In the genomic region with DNA sequence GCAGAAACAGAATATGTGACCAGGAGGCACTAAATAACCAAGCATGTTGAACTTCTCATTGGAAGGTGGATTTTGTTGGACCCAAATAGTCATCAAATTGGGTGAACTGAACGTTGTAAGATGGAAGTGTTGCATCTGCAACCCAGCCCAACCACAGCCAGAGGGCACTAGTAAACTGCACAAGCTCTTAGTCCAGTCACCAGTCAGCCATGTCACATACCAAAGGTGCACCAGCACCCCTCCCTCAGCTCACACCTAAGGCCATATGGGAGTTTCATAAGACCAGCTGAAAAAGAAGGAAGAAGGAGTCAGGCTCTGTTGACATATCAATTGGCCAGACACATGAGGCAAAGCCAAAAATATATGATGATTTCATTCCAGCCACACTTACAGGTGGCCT, we compare ENCODE assay signal across 9 cellular contexts.
DNase-seq lines count a peak whose midpoint lies in the region; ATAC-seq and TF ChIP-seq lines count a peak whose summit lies in the region.
"Had no signal": no experiment of that assay in that cellular context is flagged by ENCODE, and none has a peak within 500 bp of the region (broad histone marks: within the 10 kb centered on the region; RNA-seq: fewer than 3 reads in every experiment).

No MANE protein-coding gene starts in this region.

- no peak overlapping the region for H3K4me3 Mint-ChIP-seq in activated CD8-positive, alpha-beta T cell treated with anti-CD3 and anti-CD28 coated beads for 36 hours
- H3K4me3 Mint-ChIP-seq in activated CD8-positive, alpha-beta T cell treated with anti-CD3 and anti-CD28 coated beads, Interleukin-2, amount 10 ng/mL, durations not matched to agents 7 days and 5 days: no peak overlapping the region
- H3K4me3 Mint-ChIP-seq: CD4-positive, alpha-beta memory T cell had no signal

- 63% methylated on average over 1 of the region's 1 CpG for WGBS in mammary epithelial cell (ENCODE audit: low coverage, missing lambda C conversion rate)
- 25 to 67% methylated on average over 1 of the region's 1 CpG for WGBS in transverse colon (ENCODE audit: low coverage in 1 of 2), 2 donors

- TF ChIP-seq EP300 in transverse colon (IDR thresholded peaks at IDR 0.05; ENCODE audit: low read depth): no peak

- H3K27me3 ChIP-seq in mammary epithelial cell (ENCODE audit: insufficient read depth, low read length): peaks cover 6% of the 10 kb centered on the region
- no peaks in the 10 kb centered on the region for H3K27me3 ChIP-seq in transverse colon

- no peak overlapping the region for H3K27ac Mint-ChIP-seq in activated CD8-positive, alpha-beta T cell treated with anti-CD3 and anti-CD28 coated beads for 36 hours
- H3K27ac Mint-ChIP-seq in activated CD8-positive, alpha-beta T cell treated with anti-CD3 and anti-CD28 coated beads, Interleukin-2, amount 10 ng/mL, durations not matched to agents 7 days and 5 days: no peak overlapping the region
- H3K27ac Mint-ChIP-seq: CD4-positive, alpha-beta memory T cell had no signal

- DNase-seq in activated CD8-positive, alpha-beta T cell treated with anti-CD3 and anti-CD28 coated beads for 36 hours: peak; percentile 12
- DNase-seq in activated CD8-positive, alpha-beta T cell treated with anti-CD3 and anti-CD28 coated beads, Interleukin-2, amount 10 ng/mL, durations not matched to agents 7 days and 5 days: no peak
- DNase-seq in mammary epithelial cell (peak; percentile 30), transverse colon (peak; percentile 10), GM19240 (ENCODE audit: insufficient read length, low spot score) (no peak)
- no peak for DNase-seq in stimulated activated CD4-positive, alpha-beta T cell treated with anti-CD3 and anti-CD28 coated beads, Interleukin-15, amount 100 ng/mL, for 24 hours
- DNase-seq: CD4-positive, alpha-beta memory T cell had no signal

- H3K27me3 Mint-ChIP-seq in activated CD8-positive, alpha-beta T cell treated with anti-CD3 and anti-CD28 coated beads for 36 hours: peaks cover 2% of the 10 kb centered on the region
- peaks cover 2% of the 10 kb centered on the region for H3K27me3 Mint-ChIP-seq in activated CD8-positive, alpha-beta T cell treated with anti-CD3 and anti-CD28 coated beads, Interleukin-2, amount 10 ng/mL, durations not matched to agents 7 days and 5 days (ENCODE audit: low read depth)
- H3K27me3 Mint-ChIP-seq: CD4-positive, alpha-beta memory T cell had no signal

- H3K9me3 ChIP-seq in mammary epithelial cell (replicated peaks; ENCODE audit: insufficient read depth, low read length): no peaks in the 10 kb centered on the region
- H3K9me3 ChIP-seq in transverse colon: no peaks in the 10 kb centered on the region

- H3K4me1 ChIP-seq in mammary epithelial cell (ENCODE audit: insufficient read depth, low read length) (no peaks in the 10 kb centered on the region), transverse colon (no peaks in the 10 kb centered on the region)

- no peak overlapping the region for H2AFZ ChIP-seq in mammary epithelial cell (ENCODE audit: low read depth, low read length)

- in situ Hi-C loops in mammary epithelial cell (cut with MboI; ENCODE audit: low sequenced_read_pairs in 2 of 2): no loop called here
- in situ Hi-C loops in transverse colon (cut with MboI; ENCODE audit: low pct_ligation_motif_present in 1 of 4, low pct_unique_long_range_greater_than_20kb in 1 of 4, low sequenced_read_pairs in 3 of 4): loop anchor here in 1 of 4 donors (25.0 kb wide), 1 partner anchor 783 kb away; no protein-coding TSS in a partner anchor

- no peaks in the 10 kb centered on the region for H3K36me3 Mint-ChIP-seq in activated CD8-positive, alpha-beta T cell treated with anti-CD3 and anti-CD28 coated beads for 36 hours (ENCODE audit: low read depth)
- no peaks in the 10 kb centered on the region for H3K36me3 Mint-ChIP-seq in activated CD8-positive, alpha-beta T cell treated with anti-CD3 and anti-CD28 coated beads, Interleukin-2, amount 10 ng/mL, durations not matched to agents 7 days and 5 days (ENCODE audit: low read depth)
- H3K36me3 Mint-ChIP-seq: CD4-positive, alpha-beta memory T cell had no signal

- TF ChIP-seq POLR2A in transverse colon (IDR thresholded peaks at IDR 0.05): no peak

- no TSS peak for BruUV-seq in mammary epithelial cell (replicated peaks; lab: Mats Ljungman, UMichigan)

- POLR2A ChIA-PET in activated CD8-positive, alpha-beta T cell treated with anti-CD3 and anti-CD28 coated beads for 36 hours (lab: Charles Lee): no interaction called here
- POLR2A ChIA-PET in activated CD8-positive, alpha-beta T cell treated with anti-CD3 and anti-CD28 coated beads, Interleukin-2, amount 10 ng/mL, durations not matched to agents 7 days and 5 days (lab: Charles Lee): no interaction called here

- no peaks in the 10 kb centered on the region for H3K79me2 ChIP-seq in mammary epithelial cell (ENCODE audit: insufficient read depth, low read length)

- intact Hi-C loops in activated CD8-positive, alpha-beta T cell treated with anti-CD3 and anti-CD28 coated beads for 36 hours (cut with micrococcal nuclease): no loop called here
- intact Hi-C loops in mammary epithelial cell (cut with micrococcal nuclease) (loop anchor here (1.0 kb wide), 1 partner anchor 965 kb away; no protein-coding TSS in a partner anchor), transverse colon (cut with DNase I; ENCODE audit: low total_unique reads) (no loop called here)

- H3K27ac ChIP-seq in mammary epithelial cell (ENCODE audit: insufficient read depth, low read depth, low read length) (no peak overlapping the region), transverse colon (no peak overlapping the region)

- no peaks in the 10 kb centered on the region for H3K36me3 ChIP-seq in mammary epithelial cell (ENCODE audit: insufficient read depth, low read length)
- H3K36me3 ChIP-seq in transverse colon: no peaks in the 10 kb centered on the region

- peak; percentile 21 for TF ChIP-seq CTCF in activated CD8-positive, alpha-beta T cell treated with anti-CD3 and anti-CD28 coated beads for 36 hours (IDR thresholded peaks at IDR 0.05)
- peak; percentile 38 to 55 for TF ChIP-seq CTCF in mammary epithelial cell (conservative IDR thresholded peaks at IDR 0.05 in 1 of 2, IDR thresholded peaks at IDR 0.05 in 1 of 2; ENCODE audit: extremely low read depth in 1 of 2, insufficient read depth in 1 of 2, low read depth in 1 of 2, low read length in 2 of 2)
- peak in 3 of 5 experiments; percentile 18 to 23 (median 21) for TF ChIP-seq CTCF in transverse colon (IDR thresholded peaks at IDR 0.05)

- H3K9ac ChIP-seq in mammary epithelial cell (ENCODE audit: insufficient read depth, low read length): no peak overlapping the region

- no peak overlapping the region for H3K4me3 ChIP-seq in mammary epithelial cell (replicated peaks in 1 of 3; ENCODE audit: insufficient read depth in 1 of 3, low read depth in 2 of 3, low read length in 3 of 3)
- H3K4me3 ChIP-seq in transverse colon: no peak overlapping the region

- CTCF ChIA-PET in activated CD8-positive, alpha-beta T cell treated with anti-CD3 and anti-CD28 coated beads for 36 hours (lab: Charles Lee): no interaction called here
- CTCF ChIA-PET in activated CD8-positive, alpha-beta T cell treated with anti-CD3 and anti-CD28 coated beads, Interleukin-2, amount 10 ng/mL, durations not matched to agents 7 days and 5 days (lab: Charles Lee): no interaction called here
- CTCF ChIA-PET in mammary epithelial cell (lab: Charles Lee; ENCODE audit: low non-redundant PET): interaction anchor here (0.5 to 0.7 kb wide), 2 partner anchors 197 to 784 kb away, joined by 3 read pairs; no protein-coding TSS in a partner anchor

- no peaks in the 10 kb centered on the region for H3K9me3 Mint-ChIP-seq in activated CD8-positive, alpha-beta T cell treated with anti-CD3 and anti-CD28 coated beads for 36 hours
- H3K9me3 Mint-ChIP-seq in activated CD8-positive, alpha-beta T cell treated with anti-CD3 and anti-CD28 coated beads, Interleukin-2, amount 10 ng/mL, durations not matched to agents 7 days and 5 days (ENCODE audit: insufficient read depth): no peaks in the 10 kb centered on the region

- H3K4me1 Mint-ChIP-seq in activated CD8-positive, alpha-beta T cell treated with anti-CD3 and anti-CD28 coated beads for 36 hours (ENCODE audit: low read depth): no peaks in the 10 kb centered on the region
- H3K4me1 Mint-ChIP-seq in activated CD8-positive, alpha-beta T cell treated with anti-CD3 and anti-CD28 coated beads, Interleukin-2, amount 10 ng/mL, durations not matched to agents 7 days and 5 days (ENCODE audit: low read depth): no peaks in the 10 kb centered on the region
- H3K4me1 Mint-ChIP-seq: CD4-positive, alpha-beta memory T cell had no signal

- dilution Hi-C loops in mammary epithelial cell (cut with HindIII; ENCODE audit: low sequenced_read_pairs): no loop called here

- ATAC-seq in activated CD8-positive, alpha-beta T cell treated with anti-CD3 and anti-CD28 coated beads for 36 hours: no peak
- no peak for ATAC-seq in activated CD8-positive, alpha-beta T cell treated with anti-CD3 and anti-CD28 coated beads, Interleukin-2, amount 10 ng/mL, durations not matched to agents 7 days and 5 days
- peak; percentile 8 for ATAC-seq in HG03457 (IDR thresholded peaks at IDR 0.05; ENCODE audit: unreplicated experiment)
- ATAC-seq in GM21367 (IDR thresholded peaks at IDR 0.05; ENCODE audit: unreplicated experiment): no peak

- H3K4me2 ChIP-seq in mammary epithelial cell (ENCODE audit: insufficient read depth, low read depth, low read length): no peak overlapping the region

- H4K20me1 ChIP-seq in mammary epithelial cell (ENCODE audit: insufficient read depth, low read length): no peaks in the 10 kb centered on the region

Comparison
In these comparisons a context has a peak if more than half of its experiments do, and no peak if none do; other contexts are left out.
1. DNase-seq: peak in activated CD8-positive, alpha-beta T cell treated with anti-CD3 and anti-CD28 coated beads for 36 hours (single experiment), mammary epithelial cell (single experiment) and transverse colon (single experiment); none in activated CD8-positive, alpha-beta T cell treated with anti-CD3 and anti-CD28 coated beads, Interleukin-2, amount 10 ng/mL, durations not matched to agents 7 days and 5 days (single experiment), GM19240 (single experiment) and stimulated activated CD4-positive, alpha-beta T cell treated with anti-CD3 and anti-CD28 coated beads, Interleukin-15, amount 100 ng/mL, for 24 hours (single experiment).
2. Peak in every context shown above with its lines, with median percentiles within 50 percentile points of each other: CTCF ChIP-seq.